Comparison of ENCODE assay signal across 8 cellular contexts in genomic region chr11:57903441-57904123, GRCh38.
DNase-seq lines count a peak whose midpoint lies in the region; ATAC-seq and TF ChIP-seq lines count a peak whose summit lies in the region.

No MANE protein-coding gene starts in this region.

- no peaks in the 10 kb centered on the region for H3K27me3 ChIP-seq in thyroid gland
- no peaks in the 10 kb centered on the region for H3K27me3 ChIP-seq in brain microvascular endothelial cell (replicated peaks)

- peaks cover 3% of the 10 kb centered on the region for H3K27me3 Mint-ChIP-seq in activated CD4-positive, alpha-beta T cell treated with anti-CD3 and anti-CD28 coated beads, Interleukin-2, amount 10 ng/mL, durations not matched to agents 24 days and 14 days

- H3K27ac ChIP-seq in thyroid gland: no peak overlapping the region
- H3K27ac ChIP-seq in brain microvascular endothelial cell: no peak overlapping the region

- peak overlapping the region; percentile 27 for H3K27ac Mint-ChIP-seq in activated CD4-positive, alpha-beta T cell treated with anti-CD3 and anti-CD28 coated beads, Interleukin-2, amount 10 ng/mL, durations not matched to agents 24 days and 14 days

- TF ChIP-seq POLR2A in thyroid gland (IDR thresholded peaks at IDR 0.05): no peak

- in situ Hi-C loops in Caki2 (cut with HindIII; ENCODE audit: low pct_unique_long_range_greater_than_20kb, low sequenced_read_pairs): no loop called here
- in situ Hi-C loops in brain microvascular endothelial cell (cut with HindIII; ENCODE audit: low pct_ligation_motif_present, low sequenced_read_pairs): no loop called here

- WGBS in thyroid gland, 2 donors: 74% methylated on average over 11 of the region's 11 CpGs

- H3K4me1 ChIP-seq in thyroid gland: peaks cover 0 to 16% of the 10 kb centered on the region in 2 donors

- ATAC-seq in HG02610 (IDR thresholded peaks at IDR 0.05; ENCODE audit: unreplicated experiment) (peak; percentile 85), left colon (peak; percentile 73), GM21528 (IDR thresholded peaks at IDR 0.05; ENCODE audit: low FRiP score, unreplicated experiment) (no peak)

- no peak overlapping the region for H3K4me3 ChIP-seq in thyroid gland (replicated peaks in 1 of 3)
- H3K4me3 ChIP-seq in brain microvascular endothelial cell (ENCODE audit: low read depth, low read length): no peak overlapping the region

- no peaks in the 10 kb centered on the region for H3K9me3 ChIP-seq in thyroid gland

- TF ChIP-seq CTCF in thyroid gland (IDR thresholded peaks at IDR 0.05) (no peak), brain microvascular endothelial cell (IDR thresholded peaks at IDR 0.05; ENCODE audit: low read depth, low read length, missing control alignments) (no peak)

- H3K4me1 Mint-ChIP-seq in activated CD4-positive, alpha-beta T cell treated with anti-CD3 and anti-CD28 coated beads, Interleukin-2, amount 10 ng/mL, durations not matched to agents 24 days and 14 days: peaks cover 6% of the 10 kb centered on the region

- no peak overlapping the region for H3K4me3 Mint-ChIP-seq in activated CD4-positive, alpha-beta T cell treated with anti-CD3 and anti-CD28 coated beads, Interleukin-2, amount 10 ng/mL, durations not matched to agents 24 days and 14 days

- no peaks in the 10 kb centered on the region for H3K36me3 Mint-ChIP-seq in activated CD4-positive, alpha-beta T cell treated with anti-CD3 and anti-CD28 coated beads, Interleukin-2, amount 10 ng/mL, durations not matched to agents 24 days and 14 days (ENCODE audit: low read depth)

- H3K36me3 ChIP-seq in thyroid gland: no peaks in the 10 kb centered on the region
- H3K36me3 ChIP-seq in brain microvascular endothelial cell (replicated peaks): no peaks in the 10 kb centered on the region

- intact Hi-C loops in activated CD4-positive, alpha-beta T cell treated with anti-CD3 and anti-CD28 coated beads, Interleukin-2, amount 10 ng/mL, durations not matched to agents 24 days and 14 days (cut with micrococcal nuclease): no loop called here
- intact Hi-C loops in left colon (cut with DNase I, micrococcal nuclease) (no loop called here), thyroid gland (cut with DNase I) (no loop called here)

- DNase-seq in Caki2 (ENCODE audit: low read depth) (peak; percentile 67), left colon (peak; percentile 69 to 89), thyroid gland (peak; percentile 4 to 12), NCI-H524 treated with DMSO at 0.1 percent for 48 hours (lab: John Stamatoyannopoulos, UW) (no peak), brain microvascular endothelial cell (no peak)
- DNase-seq in activated CD4-positive, alpha-beta T cell treated with anti-CD3 and anti-CD28 coated beads, Interleukin-2, amount 10 ng/mL, durations not matched to agents 24 days and 14 days: peak; percentile 57

- no peaks in the 10 kb centered on the region for H3K9me3 Mint-ChIP-seq in activated CD4-positive, alpha-beta T cell treated with anti-CD3 and anti-CD28 coated beads, Interleukin-2, amount 10 ng/mL, durations not matched to agents 24 days and 14 days

Comparison
In these comparisons a context has a peak if more than half of its experiments do, and no peak if none do; other contexts are left out.
1. DNase-seq: peak in Caki2 (single experiment), activated CD4-positive, alpha-beta T cell treated with anti-CD3 and anti-CD28 coated beads, Interleukin-2, amount 10 ng/mL, durations not matched to agents 24 days and 14 days (single experiment), left colon (2 of 2) and thyroid gland (2 of 2); none in NCI-H524 treated with DMSO at 0.1 percent for 48 hours (single experiment) and brain microvascular endothelial cell (single experiment).